9 cellular contexts compared by ENCODE assay signal in the genomic region with DNA sequence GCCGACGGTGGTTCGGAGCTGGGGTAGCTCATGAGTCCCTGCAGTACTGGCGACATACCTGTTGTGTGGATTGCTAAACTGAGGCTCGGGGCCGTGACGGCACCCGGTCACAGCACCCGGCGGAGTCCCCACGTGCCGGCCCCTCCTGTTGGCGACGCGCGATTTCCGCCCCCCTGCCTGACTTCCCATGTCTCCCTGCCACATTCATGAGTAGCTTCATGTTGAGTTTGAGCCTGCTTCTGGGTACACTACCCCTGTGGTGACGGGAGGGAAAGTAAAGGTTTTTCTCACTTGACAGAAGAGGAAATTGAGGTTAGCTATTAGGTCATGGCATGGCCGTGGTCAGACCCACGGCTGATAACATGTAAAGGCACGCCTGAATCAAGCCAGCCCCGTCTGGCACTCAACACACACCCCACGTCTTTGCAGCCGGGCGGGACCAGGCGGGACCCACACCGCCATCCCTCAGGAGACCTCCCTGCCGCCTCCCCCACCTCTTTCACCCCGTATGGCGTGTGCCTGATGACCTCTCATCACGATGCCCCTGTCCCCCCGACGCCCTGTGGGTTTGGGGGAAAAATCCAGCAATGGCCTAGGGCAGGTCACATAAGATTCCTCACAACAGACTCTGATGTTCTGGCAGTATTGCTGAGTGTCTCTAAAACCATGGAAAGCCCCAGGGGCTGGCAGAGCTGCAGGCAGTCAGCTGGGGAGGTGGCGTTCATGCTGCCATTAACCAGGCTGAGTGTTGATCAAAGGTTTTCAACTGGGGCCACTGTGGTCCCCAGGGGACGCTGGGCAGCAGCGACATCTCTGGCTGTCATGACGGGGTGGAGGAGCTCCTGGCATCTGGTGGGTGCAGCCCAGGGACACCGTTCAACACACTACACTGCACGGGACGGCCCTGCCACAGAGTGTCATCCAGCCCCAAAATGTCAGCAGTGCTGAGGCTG. TPM values are rescaled to one million over a fixed set of nuclear protein-coding genes. Genes with fewer than 3 reads are reported as not detected.
DNase-seq lines count a peak whose midpoint lies in the region; ATAC-seq and TF ChIP-seq lines count a peak whose summit lies in the region.
"Had no signal": no experiment of that assay in that cellular context is flagged by ENCODE, and none has a peak within 500 bp of the region (broad histone marks: within the 10 kb centered on the region; RNA-seq: fewer than 3 reads in every experiment).

No MANE protein-coding gene starts in this region.

- intact Hi-C loops in CD14-positive monocyte (cut with micrococcal nuclease) = loop anchor here in 1 of 2 donors (2.0 to 10.0 kb wide), 3 partner anchors 15 to 173 kb away; partner anchors contain the start of genes ASMTL and IL3RA

- DNase-seq in CD14-positive monocyte (ENCODE audit: low spot score) (peak; percentile 62), NCI-H748 treated with DMSO at 0.1 percent for 48 hours (lab: John Stamatoyannopoulos, UW) (no peak), middle frontal gyrus (ENCODE audit: extremely low spot score, low spot score) (no peak), NCI-H1048 (lab: John Stamatoyannopoulos, UW) (no peak)
- peak; percentile 77 for DNase-seq in activated CD8-positive, alpha-beta memory T cell treated with anti-CD3 and anti-CD28 coated beads, Interleukin-2, amount 10 ng/mL, durations not matched to agents 7 days and 5 days
- peak; percentile 39 to 82 for DNase-seq in stimulated activated naive CD8-positive, alpha-beta T cell treated with anti-CD3 and anti-CD28 coated beads, Interleukin-15, amount 100 ng/mL, for 72 hours
- DNase-seq: heart right ventricle had no signal

- H3K27ac Mint-ChIP-seq in CD14-positive monocyte = peak overlapping the region in 4 of 7 donors; percentile 83 to 97 (median 84)
- peak overlapping the region; percentile 56 for H3K27ac Mint-ChIP-seq in activated CD8-positive, alpha-beta memory T cell treated with anti-CD3 and anti-CD28 coated beads, Interleukin-2, amount 10 ng/mL, durations not matched to agents 7 days and 5 days
- H3K27ac Mint-ChIP-seq in stimulated activated naive CD8-positive, alpha-beta T cell treated with anti-CD3 and anti-CD28 coated beads, Interleukin-15, amount 100 ng/mL, for 72 hours = peak overlapping the region; percentile 60 to 67

- TF ChIP-seq CTCF in CD14-positive monocyte (IDR thresholded peaks at IDR 0.05) = no peak

- ATAC-seq in GM19351 (IDR thresholded peaks at IDR 0.05; ENCODE audit: unreplicated experiment) (peak; percentile 74), HG03175 (IDR thresholded peaks at IDR 0.05; ENCODE audit: unreplicated experiment) (peak; percentile 81)
- peak; percentile 67 for ATAC-seq in activated CD8-positive, alpha-beta memory T cell treated with anti-CD3 and anti-CD28 coated beads, Interleukin-2, amount 10 ng/mL, durations not matched to agents 7 days and 5 days
- peak; percentile 93 for ATAC-seq in stimulated activated naive CD8-positive, alpha-beta T cell treated with anti-CD3 and anti-CD28 coated beads, Interleukin-15, amount 100 ng/mL, for 72 hours

- CTCF ChIA-PET in activated CD8-positive, alpha-beta memory T cell treated with anti-CD3 and anti-CD28 coated beads, Interleukin-2, amount 10 ng/mL, durations not matched to agents 7 days and 5 days (lab: Charles Lee) = no interaction called here

- peaks cover 25 to 41% of the 10 kb centered on the region in 2 donors for H3K36me3 Mint-ChIP-seq in CD14-positive monocyte
- peaks cover 50% of the 10 kb centered on the region for H3K36me3 Mint-ChIP-seq in activated CD8-positive, alpha-beta memory T cell treated with anti-CD3 and anti-CD28 coated beads, Interleukin-2, amount 10 ng/mL, durations not matched to agents 7 days and 5 days

- peaks cover 0 to 2% (median 0%) of the 10 kb centered on the region in 3 donors for H3K27me3 Mint-ChIP-seq in CD14-positive monocyte (ENCODE audit: low read depth in 3 of 3)
- H3K27me3 Mint-ChIP-seq in activated CD8-positive, alpha-beta memory T cell treated with anti-CD3 and anti-CD28 coated beads, Interleukin-2, amount 10 ng/mL, durations not matched to agents 7 days and 5 days = no peaks in the 10 kb centered on the region
- H3K27me3 Mint-ChIP-seq in stimulated activated naive CD8-positive, alpha-beta T cell treated with anti-CD3 and anti-CD28 coated beads, Interleukin-15, amount 100 ng/mL, for 72 hours = no peaks in the 10 kb centered on the region

- peak overlapping the region; percentile 40 to 47 for H3K4me3 Mint-ChIP-seq in CD14-positive monocyte
- H3K4me3 Mint-ChIP-seq in activated CD8-positive, alpha-beta memory T cell treated with anti-CD3 and anti-CD28 coated beads, Interleukin-2, amount 10 ng/mL, durations not matched to agents 7 days and 5 days = no peak overlapping the region
- peak overlapping the region; percentile 31 to 45 for H3K4me3 Mint-ChIP-seq in stimulated activated naive CD8-positive, alpha-beta T cell treated with anti-CD3 and anti-CD28 coated beads, Interleukin-15, amount 100 ng/mL, for 72 hours

- peaks cover 19% of the 10 kb centered on the region for H3K4me1 Mint-ChIP-seq in CD14-positive monocyte
- peaks cover 35% of the 10 kb centered on the region for H3K4me1 Mint-ChIP-seq in activated CD8-positive, alpha-beta memory T cell treated with anti-CD3 and anti-CD28 coated beads, Interleukin-2, amount 10 ng/mL, durations not matched to agents 7 days and 5 days
- peaks cover 38% of the 10 kb centered on the region for H3K4me1 Mint-ChIP-seq in stimulated activated naive CD8-positive, alpha-beta T cell treated with anti-CD3 and anti-CD28 coated beads, Interleukin-15, amount 100 ng/mL, for 72 hours

- peaks cover 0 to 3% (median 0%) of the 10 kb centered on the region in 7 donors for H3K9me3 Mint-ChIP-seq in CD14-positive monocyte
- no peaks in the 10 kb centered on the region for H3K9me3 Mint-ChIP-seq in activated CD8-positive, alpha-beta memory T cell treated with anti-CD3 and anti-CD28 coated beads, Interleukin-2, amount 10 ng/mL, durations not matched to agents 7 days and 5 days (ENCODE audit: low read depth)
- no peaks in the 10 kb centered on the region for H3K9me3 Mint-ChIP-seq in stimulated activated naive CD8-positive, alpha-beta T cell treated with anti-CD3 and anti-CD28 coated beads, Interleukin-15, amount 100 ng/mL, for 72 hours

RNA-seq across cellular contexts. Expression of gene P2RY8, which starts 29.2 kb away (rescaled TPM):
- 10 to 100 TPM; 33.3 to 40.0 TPM for polyA plus RNA-seq in CD14-positive monocyte
- total RNA-seq in activated CD8-positive, alpha-beta memory T cell treated with anti-CD3 and anti-CD28 coated beads, Interleukin-2, amount 10 ng/mL, durations not matched to agents 7 days and 5 days = 100 to 1,000 TPM in 1 of 2 experiments, 10 to 100 TPM in 1; 82.4 to 109 TPM

RNA-seq across cellular contexts. Expression of gene ASMTL, which starts 55.1 kb away (rescaled TPM):
- 10 to 100 TPM; 31.0 to 31.5 TPM for polyA plus RNA-seq in CD14-positive monocyte
- 10 to 100 TPM; 39.9 to 44.7 TPM for total RNA-seq in activated CD8-positive, alpha-beta memory T cell treated with anti-CD3 and anti-CD28 coated beads, Interleukin-2, amount 10 ng/mL, durations not matched to agents 7 days and 5 days

Comparison
In these comparisons a context has a peak if more than half of its experiments do, and no peak if none do; other contexts are left out.
1. DNase-seq: peak in CD14-positive monocyte (single experiment), activated CD8-positive, alpha-beta memory T cell treated with anti-CD3 and anti-CD28 coated beads, Interleukin-2, amount 10 ng/mL, durations not matched to agents 7 days and 5 days (single experiment) and stimulated activated naive CD8-positive, alpha-beta T cell treated with anti-CD3 and anti-CD28 coated beads, Interleukin-15, amount 100 ng/mL, for 72 hours (2 of 2); none in NCI-H748 treated with DMSO at 0.1 percent for 48 hours (single experiment), middle frontal gyrus (single experiment) and NCI-H1048 (single experiment).
2. Peak in every context shown above with its lines, with median percentiles within 50 percentile points of each other: H3K27ac Mint-ChIP-seq and ATAC-seq.